In genomic region chr2:9087151-9087681, GRCh38 we compare ENCODE assay signal across 17 cellular contexts.
DNase-seq lines count a peak whose midpoint lies in the region; ATAC-seq and TF ChIP-seq lines count a peak whose summit lies in the region.
"Had no signal": no experiment of that assay in that cellular context is flagged by ENCODE, and none has a peak within 500 bp of the region (broad histone marks: within the 10 kb centered on the region; RNA-seq: fewer than 3 reads in every experiment).

No MANE protein-coding gene starts in this region.

- TF ChIP-seq CTCF in SK-N-SH (IDR thresholded peaks at IDR 0.05) (no peak), smooth muscle cell (IDR thresholded peaks at IDR 0.05; ENCODE audit: borderline replicate concordance, insufficient read depth, poor library complexity, severe bottlenecking) (no peak), prostate gland (IDR thresholded peaks at IDR 0.05) (no peak), adrenal gland (IDR thresholded peaks at IDR 0.05) (no peak)

- H2AFZ ChIP-seq in SK-N-SH (ENCODE audit: low read depth): peak overlapping the region; percentile 68
- peak overlapping the region; percentile 17 for H2AFZ ChIP-seq in smooth muscle cell (ENCODE audit: low read depth)

- ATAC-seq in activated naive CD4-positive, alpha-beta T cell treated with anti-CD3 and anti-CD28 coated beads, Interleukin-2, amount 50 U/mL, for 72 hours: no peak
- ATAC-seq: activated T-cell treated with anti-CD3 and anti-CD28 coated beads, Interleukin-2, amount 50 U/mL, for 4 hours had no signal

- CTCF ChIA-PET in SK-N-SH (lab: Yijun Ruan, JAX): interaction anchor here (1.5 to 1.7 kb wide), 2 partner anchors 10 to 12 kb away, joined by 3 to 5 read pairs; no protein-coding TSS in a partner anchor

- H3K27ac Mint-ChIP-seq in activated naive CD4-positive, alpha-beta T cell treated with anti-CD3 and anti-CD28 coated beads, Interleukin-2, amount 50 U/mL, for 72 hours: no peak overlapping the region
- H3K27ac Mint-ChIP-seq: activated naive CD8-positive, alpha-beta T cell treated with anti-CD3 and anti-CD28 coated beads for 36 hours; CD4-positive, alpha-beta T cell had no signal

- POLR2A ChIA-PET in SK-N-SH (lab: Yijun Ruan, JAX): no interaction called here

- H3K36me3 ChIP-seq in SK-N-SH (replicated peaks in 1 of 2; ENCODE audit: control insufficient read depth in 1 of 2, insufficient read depth in 2 of 2, low read length in 1 of 2) (no peaks in the 10 kb centered on the region), smooth muscle cell (ENCODE audit: low read depth) (no peaks in the 10 kb centered on the region), prostate gland (no peaks in the 10 kb centered on the region), adrenal gland (replicated peaks in 1 of 2) (no peaks in the 10 kb centered on the region)
- H3K36me3 ChIP-seq: sigmoid colon, thoracic aorta had no signal

- 30% methylated on average over 5 of the region's 5 CpGs for WGBS in SK-N-SH (ENCODE audit: low lambda C conversion rate)
- WGBS in smooth muscle cell (ENCODE audit: low lambda C conversion rate): 24% methylated on average over 5 of the region's 5 CpGs
- WGBS in prostate gland: 29% methylated on average over 5 of the region's 5 CpGs
- 46 to 52% (median 49%) methylated on average over 5 of the region's 5 CpGs for WGBS in adrenal gland, 4 donors

- no peaks in the 10 kb centered on the region for H3K36me3 Mint-ChIP-seq in activated naive CD4-positive, alpha-beta T cell treated with anti-CD3 and anti-CD28 coated beads, Interleukin-2, amount 50 U/mL, for 72 hours
- H3K36me3 Mint-ChIP-seq: activated naive CD8-positive, alpha-beta T cell treated with anti-CD3 and anti-CD28 coated beads for 36 hours had no signal

- no peaks in the 10 kb centered on the region for H3K9me3 ChIP-seq in SK-N-SH
- no peaks in the 10 kb centered on the region for H3K9me3 ChIP-seq in smooth muscle cell (replicated peaks; ENCODE audit: low read depth)
- no peaks in the 10 kb centered on the region for H3K9me3 ChIP-seq in prostate gland
- no peaks in the 10 kb centered on the region for H3K9me3 ChIP-seq in adrenal gland (replicated peaks in 1 of 3)
- H3K9me3 ChIP-seq: sigmoid colon, thoracic aorta had no signal

- H3K27ac ChIP-seq in SK-N-SH (ENCODE audit: low read depth in 2 of 2, low read length in 1 of 2): peak overlapping the region; percentile 34 to 60; a peak in 3 of 4 replicates
- H3K27ac ChIP-seq in smooth muscle cell (ENCODE audit: low read depth): peak overlapping the region; percentile 35
- H3K27ac ChIP-seq in prostate gland: no peak overlapping the region
- no peak overlapping the region for H3K27ac ChIP-seq in adrenal gland
- H3K27ac ChIP-seq: thoracic aorta had no signal

- H3K4me3 ChIP-seq in SK-N-SH (ENCODE audit: low read depth in 2 of 2, low read length in 1 of 2) (no peak overlapping the region), smooth muscle cell (no peak overlapping the region), prostate gland (no peak overlapping the region), adrenal gland (no peak overlapping the region)
- H3K4me3 ChIP-seq: sigmoid colon, thoracic aorta had no signal

- peak in 1 of 2 experiments; percentile 70; a peak in 2 of 4 replicates for TF ChIP-seq EP300 in SK-N-SH (IDR thresholded peaks at IDR 0.05; ENCODE audit: borderline replicate concordance in 1 of 2, low read depth in 1 of 2, low read length in 1 of 2)

- no peaks in the 10 kb centered on the region for H3K27me3 ChIP-seq in SK-N-SH (ENCODE audit: insufficient read depth)
- no peaks in the 10 kb centered on the region for H3K27me3 ChIP-seq in smooth muscle cell (ENCODE audit: low read depth)
- H3K27me3 ChIP-seq in prostate gland (replicated peaks; ENCODE audit: insufficient read depth): no peaks in the 10 kb centered on the region
- no peaks in the 10 kb centered on the region for H3K27me3 ChIP-seq in adrenal gland
- H3K27me3 ChIP-seq: sigmoid colon had no signal

- TF ChIP-seq RAD21 in SK-N-SH (IDR thresholded peaks at IDR 0.05; ENCODE audit: low read length): no peak

- H3K9ac ChIP-seq in SK-N-SH: peak overlapping the region; percentile 3; the same call in 1 of the 2 replicates
- no peak overlapping the region for H3K9ac ChIP-seq in smooth muscle cell (ENCODE audit: low read depth)

- DNase-seq in H4 (ENCODE audit: low spot score): peak; percentile 58
- no peak for DNase-seq in SK-N-SH
- DNase-seq in fibroblast of peridontal ligament (ENCODE audit: extremely low read depth): peak; percentile 24
- DNase-seq in smooth muscle cell (lab: John Stamatoyannopoulos, UW; ENCODE audit: unreplicated experiment): no peak
- DNase-seq in prostate gland (ENCODE audit: low spot score): no peak
- no peak for DNase-seq in adrenal gland
- DNase-seq in activated naive CD4-positive, alpha-beta T cell treated with anti-CD3 and anti-CD28 coated beads, Interleukin-2, amount 50 U/mL, for 72 hours (ENCODE audit: low spot score in 2 of 2): no peak
- DNase-seq: activated CD4-positive, alpha-beta T cell treated with anti-CD3 and anti-CD28 coated beads, Interleukin-2, amount 50 U/mL, for 48 hours; activated naive CD8-positive, alpha-beta T cell treated with anti-CD3 and anti-CD28 coated beads for 36 hours; activated T-cell treated with anti-CD3 and anti-CD28 coated beads, Interleukin-2, amount 50 U/mL, for 4 hours; CD4-positive, alpha-beta T cell; central memory CD4-positive, alpha-beta T cell; NCI-H1417 treated with DMSO at 0.1 percent for 48 hours; SHP77 treated with DMSO at 0.1 percent for 48 hours; sigmoid colon; stimulated activated CD4-positive, alpha-beta T cell treated with anti-CD3 and anti-CD28 coated beads, Interleukin-4, amount 100 ng/mL, for 24 hours had no signal

- H4K20me1 ChIP-seq in SK-N-SH (ENCODE audit: insufficient read depth) (no peaks in the 10 kb centered on the region), smooth muscle cell (ENCODE audit: low read depth) (no peaks in the 10 kb centered on the region)

- H3K79me2 ChIP-seq in SK-N-SH (ENCODE audit: insufficient read depth): no peaks in the 10 kb centered on the region
- no peaks in the 10 kb centered on the region for H3K79me2 ChIP-seq in smooth muscle cell (ENCODE audit: low read depth)

- no peak for TF ChIP-seq POLR2A in prostate gland (IDR thresholded peaks at IDR 0.05)
- TF ChIP-seq POLR2A in adrenal gland (IDR thresholded peaks at IDR 0.05): no peak

- H3F3A ChIP-seq in SK-N-SH (replicated peaks; ENCODE audit: insufficient read depth) (peaks cover 49% of the 10 kb centered on the region), smooth muscle cell (ENCODE audit: low read depth) (peaks cover 5% of the 10 kb centered on the region)

- H3K4me1 ChIP-seq in SK-N-SH (ENCODE audit: control insufficient read depth in 1 of 2, insufficient read depth in 2 of 2, low read depth in 1 of 2, low read length in 1 of 2) (peaks cover 0 to 31% of the 10 kb centered on the region in 2 experiments; a peak in 2 of 4 replicates), smooth muscle cell (ENCODE audit: low read depth) (peaks cover 13% of the 10 kb centered on the region), prostate gland (replicated peaks) (no peaks in the 10 kb centered on the region), adrenal gland (replicated peaks in 1 of 2) (no peaks in the 10 kb centered on the region)

- peaks cover 0 to 9% of the 10 kb centered on the region in 2 donors for H3K9me3 Mint-ChIP-seq in activated naive CD4-positive, alpha-beta T cell treated with anti-CD3 and anti-CD28 coated beads, Interleukin-2, amount 50 U/mL, for 72 hours

- H3K4me2 ChIP-seq in SK-N-SH: peak overlapping the region; percentile 12
- H3K4me2 ChIP-seq in smooth muscle cell: peak overlapping the region; percentile 58

- H3K9me2 ChIP-seq in SK-N-SH: no peaks in the 10 kb centered on the region

- intact Hi-C loops in prostate gland (cut with DNase I): no loop called here
- intact Hi-C loops in adrenal gland (cut with DNase I): no loop called here

TF ChIP-seq in SK-N-SH, 30 proteins besides CTCF, POLR2A, EP300 and RAD21 (continues in another document):
- TF ChIP-seq TEAD4 (IDR thresholded peaks at IDR 0.05; ENCODE audit: borderline replicate concordance, insufficient read depth) (peak; percentile 57; the same call in 1 of the 2 replicates), FOSL2 (IDR thresholded peaks at IDR 0.05; ENCODE audit: borderline replicate concordance, low read depth) (peak; percentile 16; the same call in 1 of the 2 replicates), PBX3 (IDR thresholded peaks at IDR 0.05) (peak; percentile 60), USF2 (IDR thresholded peaks at IDR 0.05; ENCODE audit: borderline replicate concordance, low read depth, low read length) (no peak), RFX5 (IDR thresholded peaks at IDR 0.05; ENCODE audit: low read length) (no peak), MAX (IDR thresholded peaks at IDR 0.05; ENCODE audit: low read depth) (no peak), JUND (IDR thresholded peaks at IDR 0.05) (0 out of 2 replicates have a peak, but pooled peaks have one; percentile 6), EZH2phosphoT487 (IDR thresholded peaks at IDR 0.05; ENCODE audit: borderline replicate concordance, low read depth) (no peak), USF1 (IDR thresholded peaks at IDR 0.05; ENCODE audit: borderline replicate concordance, low read depth) (no peak)

Comparison
In these comparisons a context has a peak if more than half of its experiments do, and no peak if none do; other contexts are left out.
1. DNase-seq: peak in H4 (single experiment) and fibroblast of peridontal ligament (single experiment); none in SK-N-SH (single experiment), smooth muscle cell (single experiment), prostate gland (single experiment), adrenal gland (0 of 7) and activated naive CD4-positive, alpha-beta T cell treated with anti-CD3 and anti-CD28 coated beads, Interleukin-2, amount 50 U/mL, for 72 hours (0 of 2).
2. H3K27ac ChIP-seq: peak in SK-N-SH (2 of 2) and smooth muscle cell (single experiment); none in prostate gland (0 of 2) and adrenal gland (0 of 5).